9 cellular contexts compared by ENCODE assay signal in genomic region chr3:37922721-37923575, GRCh38.
A peak's percentile ranks its signal among the peaks of the same experiment; 100 is the strongest.
DNase-seq lines count a peak whose midpoint lies in the region; ATAC-seq and TF ChIP-seq lines count a peak whose summit lies in the region.
"Had no signal": no experiment of that assay in that cellular context is flagged by ENCODE, and none has a peak within 500 bp of the region (broad histone marks: within the 10 kb centered on the region; RNA-seq: fewer than 3 reads in every experiment).

No MANE protein-coding gene starts in this region.

- H3K27me3 Mint-ChIP-seq in CD14-positive monocyte (ENCODE audit: low read depth in 3 of 3), result peaks cover 0 to 3% (median 0%) of the 10 kb centered on the region in 3 donors

- H2AFZ ChIP-seq in OCI-LY7 (ENCODE audit: low read length), result no peak overlapping the region

- peaks cover 6% of the 10 kb centered on the region in 2 donors for H3K4me1 ChIP-seq in aorta (ENCODE audit: control insufficient read depth in 1 of 2, insufficient read depth in 2 of 2, low read length in 2 of 2)
- H3K4me1 ChIP-seq in OCI-LY7 (ENCODE audit: insufficient read depth, low read length, poor library complexity, severe bottlenecking), result no peaks in the 10 kb centered on the region

- WGBS in aorta, 2 donors, result 16 to 18% methylated on average over 5 of the region's 5 CpGs

- peaks cover 15% of the 10 kb centered on the region for H3K4me1 Mint-ChIP-seq in CD14-positive monocyte

- no peak overlapping the region for H3K4me3 ChIP-seq in aorta (ENCODE audit: low read length in 2 of 2)
- H3K4me3 ChIP-seq in OCI-LY7 (ENCODE audit: low read depth, low read length, poor library complexity, severe bottlenecking), result no peak overlapping the region

- peaks cover 2 to 5% of the 10 kb centered on the region in 2 donors for H3K36me3 Mint-ChIP-seq in CD14-positive monocyte

- DNase-seq in SIG-M5 treated with dmso at 0.1 percent for 504 hours (lab: John Stamatoyannopoulos, UW; ENCODE audit: unreplicated experiment) (peak; percentile 11), SIG-M5 (lab: John Stamatoyannopoulos, UW) (no peak), epithelial cell of prostate (ENCODE audit: low read depth, low spot score) (no peak), myocyte (ENCODE audit: low read depth) (peak; percentile 80), aorta (peak; percentile 67 to 79), OCI-LY7 (ENCODE audit: low spot score) (no peak), CD14-positive monocyte (ENCODE audit: low spot score) (no peak)
- DNase-seq: activated gamma-delta T cell treated with Interleukin-2 at 50 U/mL for 16 hours had no signal

- H3K9me3 Mint-ChIP-seq in CD14-positive monocyte, result peaks cover 0 to 2% (median 0%) of the 10 kb centered on the region in 7 donors

- H3K36me3 ChIP-seq in aorta (ENCODE audit: control insufficient read depth in 1 of 2, insufficient read depth in 2 of 2, low read length in 1 of 2), result no peaks in the 10 kb centered on the region
- no peaks in the 10 kb centered on the region for H3K36me3 ChIP-seq in OCI-LY7 (ENCODE audit: insufficient read depth, low read length)

- no peaks in the 10 kb centered on the region for H4K20me1 ChIP-seq in OCI-LY7 (ENCODE audit: insufficient read depth, low read length)

- POLR2A ChIA-PET in OCI-LY7 (lab: Charles Lee), result interaction anchor here (0.9 to 1.0 kb wide), 3 partner anchors 15 to 33 kb away, joined by 3 to 5 read pairs (median 3); no protein-coding TSS in a partner anchor

- H3K4me2 ChIP-seq in OCI-LY7 (ENCODE audit: low read length), result no peak overlapping the region

- H3K79me2 ChIP-seq in OCI-LY7 (ENCODE audit: insufficient read depth, low read depth, low read length), result no peaks in the 10 kb centered on the region

- H3K27ac ChIP-seq in epithelial cell of prostate (peak overlapping the region; percentile 6), aorta (ENCODE audit: low read depth in 1 of 2, low read length in 2 of 2) (peak overlapping the region; percentile 87 to 91), OCI-LY7 (ENCODE audit: low read depth, low read length, poor library complexity, severe bottlenecking) (no peak overlapping the region)

- ATAC-seq in aorta (ENCODE audit: low FRiP score) (peak; percentile 79), GM21576 (IDR thresholded peaks at IDR 0.05; ENCODE audit: unreplicated experiment) (no peak)

- peak overlapping the region in 3 of 7 donors; percentile 16 to 64 (median 63) for H3K27ac Mint-ChIP-seq in CD14-positive monocyte

- no peaks in the 10 kb centered on the region for H3K27me3 ChIP-seq in aorta (ENCODE audit: control insufficient read depth in 1 of 2, insufficient read depth in 2 of 2, low read length in 1 of 2)

- intact Hi-C loops in aorta (cut with DNase I) (no loop called here), OCI-LY7 (cut with micrococcal nuclease; ENCODE audit: unreplicated experiment) (no loop called here), CD14-positive monocyte (cut with micrococcal nuclease) (no loop called here)

- no TSS peak for BruUV-seq in OCI-LY7 (replicated peaks; lab: Mats Ljungman, UMichigan)

- H3K9me2 ChIP-seq in OCI-LY7 (ENCODE audit: insufficient read depth, low read length), result no peaks in the 10 kb centered on the region

- CTCF ChIA-PET in OCI-LY7 (lab: Charles Lee; ENCODE audit: unreplicated experiment), result no interaction called here

- H3K9me3 ChIP-seq in aorta (ENCODE audit: control insufficient read depth, low read length) (no peaks in the 10 kb centered on the region), OCI-LY7 (ENCODE audit: low read length) (no peaks in the 10 kb centered on the region)

- TF ChIP-seq CTCF in OCI-LY7 (conservative IDR thresholded peaks at IDR 0.05; ENCODE audit: low read length) (no peak), CD14-positive monocyte (IDR thresholded peaks at IDR 0.05) (no peak)

- H3K4me3 Mint-ChIP-seq in CD14-positive monocyte, result no peak overlapping the region

Comparison
In these comparisons a context has a peak if more than half of its experiments do, and no peak if none do; other contexts are left out.
1. DNase-seq: peak in SIG-M5 treated with dmso at 0.1 percent for 504 hours (single experiment), myocyte (single experiment) and aorta (2 of 2); none in SIG-M5 (single experiment), epithelial cell of prostate (single experiment), OCI-LY7 (single experiment) and CD14-positive monocyte (single experiment).